ENCODE assay signal across 14 cellular contexts in genomic region chr22:21764038-21764804, GRCh38. TPM values are rescaled to one million over a fixed set of nuclear protein-coding genes. Genes with fewer than 3 reads are reported as not detected.
DNase-seq lines count a peak whose midpoint lies in the region.
"Had no signal": no experiment of that assay in that cellular context is flagged by ENCODE, and none has a peak within 500 bp of the region (broad histone marks: within the 10 kb centered on the region; RNA-seq: fewer than 3 reads in every experiment).

No MANE protein-coding gene starts in this region.

- DNase-seq in activated T-cell treated with anti-CD3 and anti-CD28 coated beads for 48 hours (ENCODE audit: low read depth) = peak; percentile 20
- DNase-seq in activated T-cell treated with anti-CD3 and anti-CD28 coated beads, Interleukin-2, amount 50 U/mL, for 1 hour = no peak
- DNase-seq in activated CD4-positive, alpha-beta T cell treated with anti-CD3 and anti-CD28 coated beads for 48 hours = peak; percentile 43
- no peak for DNase-seq in caudate nucleus (lab: John Stamatoyannopoulos, UW)
- peak; percentile 10 for DNase-seq in stimulated activated CD8-positive, alpha-beta memory T cell treated with anti-CD3 and anti-CD28 coated beads, Interleukin-12 subunit alpha, Interleukin-12 subunit beta, amount 100 ng/mL, for 4 hours (ENCODE audit: low read depth)
- no peak for DNase-seq in COR-L47 (lab: John Stamatoyannopoulos, UW)
- DNase-seq in HT-29 (ENCODE audit: low spot score) = no peak
- DNase-seq in activated CD4-positive, CD25-positive, alpha-beta regulatory T cell (lab: John Stamatoyannopoulos, UW) = no peak
- DNase-seq: EL, naive B cell, NCI-H187 treated with DMSO at 0.1 percent for 48 hours, NCI-H510A treated with DMSO at 0.1 percent for 48 hours had no signal

- peak overlapping the region; percentile 52 for H3K27ac ChIP-seq in caudate nucleus (ENCODE audit: low read depth, low read length)
- H3K27ac ChIP-seq: A549, SJSA1 had no signal

RNA-seq across cellular contexts. Expression of gene YPEL1, which starts 28.6 kb away (rescaled TPM):
- total RNA-seq in HT-29 (2014; rRNA removed; shearing (Covaris generic)) = 0.26 and 4.2 TPM in 2 replicates

Comparison
In these comparisons a context has a peak if more than half of its experiments do, and no peak if none do; other contexts are left out.
1. DNase-seq: peak in activated T-cell treated with anti-CD3 and anti-CD28 coated beads for 48 hours (single experiment), activated CD4-positive, alpha-beta T cell treated with anti-CD3 and anti-CD28 coated beads for 48 hours (single experiment) and stimulated activated CD8-positive, alpha-beta memory T cell treated with anti-CD3 and anti-CD28 coated beads, Interleukin-12 subunit alpha, Interleukin-12 subunit beta, amount 100 ng/mL, for 4 hours (single experiment); none in activated T-cell treated with anti-CD3 and anti-CD28 coated beads, Interleukin-2, amount 50 U/mL, for 1 hour (single experiment), caudate nucleus (0 of 61), COR-L47 (single experiment), HT-29 (single experiment) and activated CD4-positive, CD25-positive, alpha-beta regulatory T cell (0 of 4).